ENCODE assay signal across 21 cellular contexts in the genomic region with DNA sequence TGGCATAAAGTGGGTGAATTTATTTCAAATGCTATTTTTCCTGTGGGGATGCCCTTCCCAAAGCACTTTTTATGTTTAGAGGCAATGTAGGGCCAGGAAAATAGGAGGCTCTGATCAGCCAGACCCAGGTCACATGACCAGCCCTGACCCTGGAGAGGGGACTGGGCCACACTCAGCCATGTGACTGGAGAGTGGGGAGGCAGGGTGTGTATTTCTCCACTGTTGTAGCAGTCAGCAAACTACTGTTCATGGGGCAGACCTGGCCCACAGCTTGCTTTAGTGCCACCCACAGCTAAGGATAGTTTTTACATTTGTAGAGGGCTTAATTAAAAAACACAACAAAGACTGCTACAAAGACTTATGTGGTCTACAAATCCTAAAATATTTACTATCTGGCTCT.
"Had no signal": no experiment of that assay in that cellular context is flagged by ENCODE, and none has a peak within 500 bp of the region (broad histone marks: within the 10 kb centered on the region; RNA-seq: fewer than 3 reads in every experiment).

No MANE protein-coding gene starts in this region.

- H3K9ac ChIP-seq: neural progenitor cell had no signal

- H3K4me2 ChIP-seq: neural progenitor cell had no signal

- H3K27me3 ChIP-seq: cardiac muscle cell, colonic mucosa, neural progenitor cell, ovary, right lobe of liver had no signal

- H3K36me3 ChIP-seq: cardiac muscle cell, colonic mucosa, neural progenitor cell, ovary, right lobe of liver, stomach, thoracic aorta, transverse colon had no signal

- H3K36me3 Mint-ChIP-seq: natural killer cell treated with Interleukin-12 subunit alpha and Interleukin-12 subunit beta and Interleukin-15 and Interleukin-18, amount 100 ng/mL, for 72 hours; neural progenitor cell; stimulated activated naive B cell treated with anti-CD40 and anti-IgM and Interleukin-4, amounts not matched to agents 10 μg/mL and 1 μg/mL and 100 μg/mL, for 72 hours had no signal

- H3K9me3 ChIP-seq: colonic mucosa, ovary, right lobe of liver, thoracic aorta, transverse colon had no signal

- ATAC-seq: left colon; natural killer cell treated with Interleukin-12 subunit alpha and Interleukin-12 subunit beta and Interleukin-15 and Interleukin-18, amount 100 ng/mL, for 72 hours; right lobe of liver; stimulated activated naive B cell treated with anti-CD40 and anti-IgM and Interleukin-4, amounts not matched to agents 10 μg/mL and 1 μg/mL and 100 μg/mL, for 72 hours had no signal

- H3K4me3 Mint-ChIP-seq: natural killer cell treated with Interleukin-12 subunit alpha and Interleukin-12 subunit beta and Interleukin-15 and Interleukin-18, amount 100 ng/mL, for 72 hours; neural progenitor cell; stimulated activated naive B cell treated with anti-CD40 and anti-IgM and Interleukin-4, amounts not matched to agents 10 μg/mL and 1 μg/mL and 100 μg/mL, for 72 hours had no signal

- DNase-seq: cerebellar nuclear complex; colonic mucosa; effector CD4-positive, alpha-beta T cell; foreskin melanocyte; kidney; left colon; mammary epithelial cell; midbrain; nucleus accumbens; ovary; right lobe of liver; stimulated activated CD4-positive, alpha-beta T cell treated with anti-CD3 and anti-CD28 coated beads, Interleukin-2, amount 100 ng/mL, for 24 hours; stimulated activated CD4-positive, alpha-beta T cell treated with anti-CD3 and anti-CD28 coated beads, Interleukin-4, amount 100 ng/mL, for 4 hours; stimulated activated naive B cell treated with anti-CD40 and anti-IgM and Interleukin-4, amounts not matched to agents 10 μg/mL and 1 μg/mL and 100 μg/mL, for 72 hours; stomach; transverse colon had no signal

- H3K9me3 Mint-ChIP-seq: natural killer cell treated with Interleukin-12 subunit alpha and Interleukin-12 subunit beta and Interleukin-15 and Interleukin-18, amount 100 ng/mL, for 72 hours; neural progenitor cell had no signal

- H2AFZ ChIP-seq: neural progenitor cell had no signal

- H3K27ac ChIP-seq: cardiac muscle cell, colonic mucosa, neural progenitor cell, ovary, right lobe of liver, stomach, thoracic aorta, transverse colon had no signal

- H3K4me3 ChIP-seq: cardiac muscle cell, colonic mucosa, neural progenitor cell, ovary, right lobe of liver, stomach, thoracic aorta, transverse colon had no signal

- H3K27ac Mint-ChIP-seq: natural killer cell treated with Interleukin-12 subunit alpha and Interleukin-12 subunit beta and Interleukin-15 and Interleukin-18, amount 100 ng/mL, for 72 hours; neural progenitor cell; progenitor cell of endocrine pancreas; stimulated activated naive B cell treated with anti-CD40 and anti-IgM and Interleukin-4, amounts not matched to agents 10 μg/mL and 1 μg/mL and 100 μg/mL, for 72 hours had no signal

- H3K4me1 Mint-ChIP-seq: neural progenitor cell; stimulated activated naive B cell treated with anti-CD40 and anti-IgM and Interleukin-4, amounts not matched to agents 10 μg/mL and 1 μg/mL and 100 μg/mL, for 72 hours had no signal

- H3K4me1 ChIP-seq: colonic mucosa, neural progenitor cell, right lobe of liver, transverse colon had no signal
